In the genomic region with DNA sequence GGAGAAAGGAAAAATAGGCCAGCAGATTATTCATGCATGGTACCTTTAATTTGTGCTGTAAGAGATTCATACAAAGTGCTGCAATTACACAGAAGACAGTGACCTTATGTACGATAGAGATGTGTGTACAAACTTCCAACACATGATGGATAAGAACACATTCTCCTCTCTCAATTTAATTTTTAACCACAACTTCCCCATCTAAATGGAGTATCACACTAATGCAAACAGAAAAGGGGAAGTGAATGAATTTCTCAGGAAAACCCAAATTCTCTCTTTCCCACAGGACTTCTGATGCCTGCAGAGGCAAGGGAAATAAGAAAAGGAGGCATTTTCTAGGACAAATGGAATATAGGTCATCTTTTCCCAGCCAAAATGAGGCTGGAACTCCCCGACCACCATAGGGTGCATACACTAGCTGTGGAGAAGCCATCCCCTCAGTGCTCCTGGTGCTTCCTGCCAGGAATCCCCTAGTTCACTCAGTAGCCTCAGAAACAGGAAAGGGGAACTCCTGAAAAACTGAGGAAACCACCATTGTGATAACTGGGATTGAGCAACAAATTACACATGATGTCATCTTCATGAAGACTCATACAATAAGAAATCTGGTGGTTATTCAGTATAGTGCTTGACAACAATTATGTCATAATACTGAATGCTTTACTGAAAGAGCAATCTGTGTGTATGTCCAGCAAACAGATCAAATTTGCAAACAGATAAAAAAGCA, we compare ENCODE assay signal across 1 cellular context.
TF ChIP-seq lines count a peak whose summit lies in the region.

No MANE protein-coding gene starts in this region.

TF ChIP-seq in HepG2, 621 proteins besides CTCF, POLR2A, EP300 and RAD21:
- TF ChIP-seq ATF7 (IDR thresholded peaks at IDR 0.05) (peak; percentile 68), ATF7 (CRISPR knock-in tag; IDR thresholded peaks at IDR 0.05) (no peak), ZMYM2 (CRISPR knock-in tag; IDR thresholded peaks at IDR 0.05) (no peak)
